Comparison of ENCODE assay signal across 8 cellular contexts in genomic region chr7:142496545-142496991, GRCh38.
DNase-seq lines count a peak whose midpoint lies in the region; ATAC-seq and TF ChIP-seq lines count a peak whose summit lies in the region.

No MANE protein-coding gene starts in this region.

- H3K9me3 ChIP-seq in Panc1 (ENCODE audit: control insufficient read depth, insufficient read depth, low read depth, low read length) = no peaks in the 10 kb centered on the region
- no peaks in the 10 kb centered on the region for H3K9me3 ChIP-seq in MG63

- DNase-seq in AG09309 (ENCODE audit: low read depth) (no peak), Panc1 (ENCODE audit: low read depth, low spot score) (no peak), NCI-H2107 (lab: John Stamatoyannopoulos, UW) (no peak), MG63 (no peak)
- DNase-seq in effector memory CD8-positive, alpha-beta T cell = no peak
- peak in 5 of 10 donors; percentile 10 to 42 (median 34) for DNase-seq in naive thymus-derived CD8-positive, alpha-beta T cell

- H3K36me3 ChIP-seq in Panc1 (ENCODE audit: control insufficient read depth, insufficient read depth, low read length) = no peaks in the 10 kb centered on the region
- H3K36me3 ChIP-seq in MG63 = no peaks in the 10 kb centered on the region

- peaks cover 3% of the 10 kb centered on the region for H3K36me3 Mint-ChIP-seq in effector memory CD8-positive, alpha-beta T cell (ENCODE audit: insufficient read depth)
- H3K36me3 Mint-ChIP-seq in naive thymus-derived CD8-positive, alpha-beta T cell = no peaks in the 10 kb centered on the region

- H3K4me3 ChIP-seq in AG09309 (ENCODE audit: control insufficient read depth, low read depth, low read length) = no peak overlapping the region
- no peak overlapping the region for H3K4me3 ChIP-seq in Panc1 (ENCODE audit: low read depth in 2 of 2, low read length in 2 of 2)
- H3K4me3 ChIP-seq in MG63 = no peak overlapping the region

- peak; percentile 79 for TF ChIP-seq CTCF in AG09309 (IDR thresholded peaks at IDR 0.05; ENCODE audit: control insufficient read depth, insufficient read depth, low read depth, low read length, missing control alignments)
- TF ChIP-seq CTCF in GM12873 (IDR thresholded peaks at IDR 0.05; ENCODE audit: insufficient read depth, low read depth, low read length, missing control alignments) = peak; percentile 74
- peak; percentile 88 for TF ChIP-seq CTCF in Panc1 (IDR thresholded peaks at IDR 0.05)

- no TSS peak for BruUV-seq in Panc1 (replicated peaks; lab: Mats Ljungman, UMichigan)

- H3K27me3 ChIP-seq in Panc1 (ENCODE audit: control insufficient read depth, insufficient read depth, low read length) (peaks cover 3% of the 10 kb centered on the region; the same call in 1 of the 2 replicates), MG63 (0 out of 2 replicates have a peak, but pooled peaks cover 2% of the 10 kb centered on the region)

- POLR2A ChIA-PET in Panc1 (lab: Charles Lee) = no interaction called here
- POLR2A ChIA-PET in naive thymus-derived CD8-positive, alpha-beta T cell (lab: Charles Lee) = interaction anchor here (0.7 to 5.7 kb wide), 7 partner anchors 9 to 312 kb away, joined by 3 to 27 read pairs (median 5); no protein-coding TSS in a partner anchor

- CTCF ChIA-PET in Panc1 (lab: Charles Lee) = no interaction called here

- peaks cover 8 to 10% of the 10 kb centered on the region in 2 donors for H3K27me3 Mint-ChIP-seq in effector memory CD8-positive, alpha-beta T cell
- H3K27me3 Mint-ChIP-seq in naive thymus-derived CD8-positive, alpha-beta T cell = no peaks in the 10 kb centered on the region

- H3K27ac Mint-ChIP-seq in effector memory CD8-positive, alpha-beta T cell = no peak overlapping the region
- peak overlapping the region; percentile 51 to 88 (median 72) for H3K27ac Mint-ChIP-seq in naive thymus-derived CD8-positive, alpha-beta T cell

- intact Hi-C loops in Panc1 (cut with micrococcal nuclease; ENCODE audit: unreplicated experiment) = no loop called here

- H3K27ac ChIP-seq in Panc1 (ENCODE audit: low read length) = no peak overlapping the region

- no peaks in the 10 kb centered on the region for H3K4me1 ChIP-seq in Panc1 (ENCODE audit: control insufficient read depth, insufficient read depth, low read length)

- ATAC-seq in HG02884 (IDR thresholded peaks at IDR 0.05; ENCODE audit: unreplicated experiment) = peak; percentile 64
- ATAC-seq in Panc1 = peak; percentile 74; the same call in 1 of the 2 replicates
- peak; percentile 44 for ATAC-seq in effector memory CD8-positive, alpha-beta T cell (replicated peaks)
- peak; percentile 27 to 43 for ATAC-seq in naive thymus-derived CD8-positive, alpha-beta T cell

- in situ Hi-C loops in Panc1 (cut with HindIII; ENCODE audit: low pct_unique_long_range_greater_than_20kb, low sequenced_read_pairs) = no loop called here

- no peaks in the 10 kb centered on the region for H3K9me3 Mint-ChIP-seq in effector memory CD8-positive, alpha-beta T cell
- no peaks in the 10 kb centered on the region for H3K9me3 Mint-ChIP-seq in naive thymus-derived CD8-positive, alpha-beta T cell

- peaks cover 6 to 7% of the 10 kb centered on the region in 2 donors for H3K4me1 Mint-ChIP-seq in effector memory CD8-positive, alpha-beta T cell (ENCODE audit: low read depth in 2 of 2)
- peaks cover 24 to 59% (median 39%) of the 10 kb centered on the region in 4 donors for H3K4me1 Mint-ChIP-seq in naive thymus-derived CD8-positive, alpha-beta T cell

- peak overlapping the region in 1 of 2 donors; percentile 36 for H3K4me3 Mint-ChIP-seq in effector memory CD8-positive, alpha-beta T cell
- peak overlapping the region in 9 of 10 donors; percentile 23 to 81 (median 65) for H3K4me3 Mint-ChIP-seq in naive thymus-derived CD8-positive, alpha-beta T cell

Comparison
In these comparisons a context has a peak if more than half of its experiments do, and no peak if none do; other contexts are left out.
1. H3K27ac Mint-ChIP-seq: peak in naive thymus-derived CD8-positive, alpha-beta T cell (10 of 10); none in effector memory CD8-positive, alpha-beta T cell (0 of 2).
2. Peak in every context shown above with its lines, with median percentiles within 50 percentile points of each other: CTCF ChIP-seq and ATAC-seq.